Comparison of ENCODE assay signal across 24 cellular contexts in the genomic region with DNA sequence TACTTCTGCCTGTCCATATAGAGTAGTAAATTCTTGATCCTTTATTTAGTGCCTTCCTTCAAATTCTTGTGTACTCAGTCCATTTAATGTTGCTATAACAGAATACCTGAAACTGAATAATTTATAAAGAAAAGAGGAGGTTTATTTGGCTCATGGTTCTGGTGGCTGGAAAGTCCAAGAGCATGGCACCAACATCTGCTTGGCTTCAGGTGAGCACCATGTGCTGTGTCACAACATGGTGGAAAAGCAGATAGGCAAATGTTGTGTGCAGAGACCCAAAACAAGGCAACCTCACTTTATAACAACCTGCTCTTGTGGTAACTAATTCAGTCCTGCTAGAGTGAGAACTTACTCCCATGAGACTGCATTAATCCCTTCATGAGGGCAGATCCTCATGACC.
DNase-seq lines count a peak whose midpoint lies in the region; ATAC-seq, FAIRE-seq and TF ChIP-seq lines count a peak whose summit lies in the region.
"Had no signal": no experiment of that assay in that cellular context is flagged by ENCODE, and none has a peak within 500 bp of the region (broad histone marks: within the 10 kb centered on the region; RNA-seq: fewer than 3 reads in every experiment).

No MANE protein-coding gene starts in this region.

- no peak overlapping the region for H2AK5ac ChIP-seq in mesenchymal stem cell (ENCODE audit: low read length, severe bottlenecking)

- H3K27ac ChIP-seq in HepG2 (ENCODE audit: extremely low read length, insufficient read depth, low read length) (no peak overlapping the region), right lobe of liver (no peak overlapping the region), mesenchymal stem cell (ENCODE audit: low read length, poor library complexity, severe bottlenecking) (no peak overlapping the region)
- H3K27ac ChIP-seq: A549; BLaER1 treated with 17β-estradiol and CSF1 and Interleukin-3, amounts not matched to agents 10 nM and 100 nM had no signal

- DNase-seq in HepG2 (ENCODE audit: low spot score) (no peak), right lobe of liver (no peak), HFFc6 (no peak), mesenchymal stem cell (no peak), retina (no peak), GM20000 (ENCODE audit: low spot score) (no peak)
- DNase-seq in activated T-cell treated with anti-CD3 and anti-CD28 coated beads, Interleukin-2, amount 50 U/mL, for 24 hours: no peak
- DNase-seq: 8988T; ACHN; AML-193; BE2C; CD4-positive, alpha-beta T cell; CD8-positive, alpha-beta memory T cell; DMS 273 treated with DMSO at 0.1 percent for 48 hours; DMS79; GDM1 had no signal

- H3K36me3 ChIP-seq in HepG2 (replicated peaks in 1 of 2; ENCODE audit: control insufficient read depth in 1 of 2, insufficient read depth in 2 of 2, low read length in 2 of 2) (peaks cover 18 to 76% of the 10 kb centered on the region in 2 experiments), right lobe of liver (peaks cover 0 to 2% (median 0%) of the 10 kb centered on the region in 4 donors), mesenchymal stem cell (ENCODE audit: control insufficient read depth in 1 of 2, insufficient read depth in 2 of 2, low read depth in 1 of 2, low read length in 2 of 2) (peaks cover 5 to 41% of the 10 kb centered on the region in 2 experiments)
- H3K36me3 ChIP-seq: BE2C; BLaER1 treated with 17β-estradiol and CSF1 and Interleukin-3, amounts not matched to agents 10 nM and 100 nM; HAP-1 had no signal

- H3K27me3 ChIP-seq in HepG2 (ENCODE audit: control insufficient read depth in 1 of 2, insufficient read depth in 2 of 2, low read length in 2 of 2) (no peaks in the 10 kb centered on the region), right lobe of liver (no peaks in the 10 kb centered on the region), mesenchymal stem cell (ENCODE audit: control insufficient read depth in 1 of 2, insufficient read depth in 1 of 2, low read length in 2 of 2) (no peaks in the 10 kb centered on the region)
- H3K27me3 ChIP-seq: BE2C; BLaER1 treated with 17β-estradiol and CSF1 and Interleukin-3, amounts not matched to agents 10 nM and 100 nM had no signal

- peak overlapping the region; percentile 67 for H3K27ac Mint-ChIP-seq in HFFc6
- H3K27ac Mint-ChIP-seq in activated T-cell treated with anti-CD3 and anti-CD28 coated beads, Interleukin-2, amount 50 U/mL, for 24 hours: no peak overlapping the region
- H3K27ac Mint-ChIP-seq: CD14-positive monocyte; CD4-positive, alpha-beta T cell; CD8-positive, alpha-beta memory T cell had no signal

- peak overlapping the region in 1 of 2 experiments; percentile 77 for H3K14ac ChIP-seq in mesenchymal stem cell (ENCODE audit: low read length in 2 of 2)

- peaks cover 67% of the 10 kb centered on the region for H3K27me3 Mint-ChIP-seq in HFFc6 (ENCODE audit: insufficient read depth)
- no peaks in the 10 kb centered on the region for H3K27me3 Mint-ChIP-seq in activated T-cell treated with anti-CD3 and anti-CD28 coated beads, Interleukin-2, amount 50 U/mL, for 24 hours
- H3K27me3 Mint-ChIP-seq: CD4-positive, alpha-beta T cell; CD8-positive, alpha-beta memory T cell had no signal

- no peak overlapping the region for H4K91ac ChIP-seq in mesenchymal stem cell (ENCODE audit: low read length)

- no peak overlapping the region for H2BK15ac ChIP-seq in mesenchymal stem cell (ENCODE audit: low read depth, poor library complexity, severe bottlenecking)

- H3K4me3 ChIP-seq in HepG2 (replicated peaks in 1 of 3; ENCODE audit: insufficient read depth in 1 of 3, low read depth in 2 of 3, low read length in 3 of 3): no peak overlapping the region
- no peak overlapping the region for H3K4me3 ChIP-seq in right lobe of liver
- H3K4me3 ChIP-seq in mesenchymal stem cell (ENCODE audit: insufficient read depth in 1 of 2, low read depth in 1 of 2, low read length in 2 of 2): no peak overlapping the region
- H3K4me3 ChIP-seq: A549; BLaER1 treated with 17β-estradiol and CSF1 and Interleukin-3, amounts not matched to agents 10 nM and 100 nM; GM12878; HAP-1 had no signal

- H2AFZ ChIP-seq in HepG2 (ENCODE audit: low read length) (no peak overlapping the region), mesenchymal stem cell (ENCODE audit: low read depth, low read length) (no peak overlapping the region)

- TF ChIP-seq EP300 in HepG2 (IDR thresholded peaks at IDR 0.05; ENCODE audit: low read depth in 2 of 2, low read length in 2 of 2) (no peak), HepG2 (CRISPR knock-in tag; IDR thresholded peaks at IDR 0.05; ENCODE audit: borderline replicate concordance) (no peak)

- H3K9me3 Mint-ChIP-seq in HFFc6: peaks cover 48% of the 10 kb centered on the region
- peaks cover 5% of the 10 kb centered on the region for H3K9me3 Mint-ChIP-seq in activated T-cell treated with anti-CD3 and anti-CD28 coated beads, Interleukin-2, amount 50 U/mL, for 24 hours
- H3K9me3 Mint-ChIP-seq: CD4-positive, alpha-beta T cell had no signal

- no peak overlapping the region for H4K8ac ChIP-seq in mesenchymal stem cell (ENCODE audit: low read length)

- CTCF ChIA-PET in HepG2 (lab: Yijun Ruan, JAX; ENCODE audit: low intra/inter-chr PET ratio, low total read pairs): no interaction called here

- no peak for TF ChIP-seq RAD21 in HepG2 (CRISPR knock-in tag; IDR thresholded peaks at IDR 0.05)

- peaks cover 21% of the 10 kb centered on the region for H3K79me1 ChIP-seq in mesenchymal stem cell (replicated peaks; ENCODE audit: low read length, poor library complexity, severe bottlenecking)

- H3K36me3 Mint-ChIP-seq in HFFc6 (ENCODE audit: low read depth): peaks cover 78% of the 10 kb centered on the region
- peaks cover 31% of the 10 kb centered on the region for H3K36me3 Mint-ChIP-seq in activated T-cell treated with anti-CD3 and anti-CD28 coated beads, Interleukin-2, amount 50 U/mL, for 24 hours (ENCODE audit: low read depth)
- H3K36me3 Mint-ChIP-seq: CD14-positive monocyte had no signal

- H3K4me2 ChIP-seq in HepG2 (ENCODE audit: low read depth, low read length): no peak overlapping the region
- no peak overlapping the region for H3K4me2 ChIP-seq in mesenchymal stem cell (ENCODE audit: low read length, poor library complexity, severe bottlenecking)
- H3K4me2 ChIP-seq: A549; BLaER1 treated with 17β-estradiol and CSF1 and Interleukin-3, amounts not matched to agents 10 nM and 100 nM had no signal

- H3K79me2 ChIP-seq in HepG2 (ENCODE audit: insufficient read depth, low read length): no peaks in the 10 kb centered on the region

- no peak overlapping the region for H2BK12ac ChIP-seq in mesenchymal stem cell (ENCODE audit: low read length in 2 of 2)

- H3K9ac ChIP-seq in HepG2 (ENCODE audit: insufficient read depth, low read depth, low read length): no peak overlapping the region
- H3K9ac ChIP-seq in mesenchymal stem cell (ENCODE audit: low read length): peak overlapping the region; percentile 9
- H3K9ac ChIP-seq: BLaER1 treated with 17β-estradiol and CSF1 and Interleukin-3, amounts not matched to agents 10 nM and 100 nM had no signal

- POLR2A ChIA-PET in HepG2 (lab: Yijun Ruan, JAX): no interaction called here

- in situ Hi-C loops in HepG2 (cut with HindIII; ENCODE audit: extremely low pct_ligation_motif_present, low pct_unique_long_range_greater_than_20kb): no loop called here

- intact Hi-C loops in HepG2 (cut with micrococcal nuclease; ENCODE audit: unreplicated experiment) (no loop called here), right lobe of liver (cut with DNase I) (no loop called here)

- TF ChIP-seq POLR2A in HepG2 (IDR thresholded peaks at IDR 0.05; ENCODE audit: insufficient read depth in 1 of 2, low read depth in 2 of 2, low read length in 2 of 2): no peak
- no peak for TF ChIP-seq POLR2A in right lobe of liver (IDR thresholded peaks at IDR 0.05)

- no peaks in the 10 kb centered on the region for H3K4me1 ChIP-seq in HepG2 (ENCODE audit: insufficient read depth, low read length)
- H3K4me1 ChIP-seq in right lobe of liver: no peaks in the 10 kb centered on the region
- no peaks in the 10 kb centered on the region for H3K4me1 ChIP-seq in mesenchymal stem cell (ENCODE audit: control insufficient read depth, insufficient read depth, low read depth, low read length)
- H3K4me1 ChIP-seq: A549, BE2C, HAP-1 had no signal

- no peak overlapping the region for H2BK120ac ChIP-seq in mesenchymal stem cell (ENCODE audit: low read depth, low read length)

- no peaks in the 10 kb centered on the region for H3K9me3 ChIP-seq in HepG2 (ENCODE audit: low read length)
- no peaks in the 10 kb centered on the region for H3K9me3 ChIP-seq in right lobe of liver
- H3K9me3 ChIP-seq in mesenchymal stem cell (ENCODE audit: control insufficient read depth, low read length): no peaks in the 10 kb centered on the region
- H3K9me3 ChIP-seq: BE2C, HAP-1 had no signal

- no peak for FAIRE-seq in HepG2 (lab: Jason Lieb, UNC)
- FAIRE-seq: A549, D721Med, GM12878, GM18507, H1 had no signal

- no peak for TF ChIP-seq CTCF in HepG2 (CRISPR knock-in tag; IDR thresholded peaks at IDR 0.05)
- TF ChIP-seq CTCF in right lobe of liver (IDR thresholded peaks at IDR 0.05): no peak
- no peak for TF ChIP-seq CTCF in HFFc6 (IDR thresholded peaks at IDR 0.05)
- no peak for TF ChIP-seq CTCF in GM20000 (IDR thresholded peaks at IDR 0.05; ENCODE audit: extremely low read depth, missing control alignments)

- H3K18ac ChIP-seq in mesenchymal stem cell (ENCODE audit: low read depth in 1 of 2, low read length in 2 of 2): no peak overlapping the region

- peak overlapping the region; percentile 72; the same call in 1 of the 2 replicates for H3K4me3 Mint-ChIP-seq in HFFc6
- H3K4me3 Mint-ChIP-seq in activated T-cell treated with anti-CD3 and anti-CD28 coated beads, Interleukin-2, amount 50 U/mL, for 24 hours: no peak overlapping the region
- H3K4me3 Mint-ChIP-seq: CD14-positive monocyte; CD4-positive, alpha-beta T cell; CD8-positive, alpha-beta memory T cell had no signal

- no peak overlapping the region for H3K4ac ChIP-seq in mesenchymal stem cell (ENCODE audit: low read depth in 1 of 2, low read length in 2 of 2)

- no peaks in the 10 kb centered on the region for H4K20me1 ChIP-seq in HepG2 (ENCODE audit: insufficient read depth, low read length)
- H4K20me1 ChIP-seq: BLaER1 treated with 17β-estradiol and CSF1 and Interleukin-3, amounts not matched to agents 10 nM and 100 nM had no signal

- peaks cover 72% of the 10 kb centered on the region for H3K4me1 Mint-ChIP-seq in HFFc6 (ENCODE audit: low read depth)
- H3K4me1 Mint-ChIP-seq in activated T-cell treated with anti-CD3 and anti-CD28 coated beads, Interleukin-2, amount 50 U/mL, for 24 hours (ENCODE audit: low read depth): no peaks in the 10 kb centered on the region
- H3K4me1 Mint-ChIP-seq: CD8-positive, alpha-beta memory T cell had no signal

- no peak overlapping the region for H2BK5ac ChIP-seq in mesenchymal stem cell (ENCODE audit: low read depth, low read length, poor library complexity, severe bottlenecking)

- H3K23ac ChIP-seq in mesenchymal stem cell (ENCODE audit: low read length in 2 of 2): no peak overlapping the region

- BruUV-seq in HepG2 (replicated peaks; lab: Mats Ljungman, UMichigan): no TSS peak

- ATAC-seq in HepG2 (no peak), right lobe of liver (no peak)
- ATAC-seq: A549, GM12878 had no signal

TF ChIP-seq in HepG2, 621 proteins besides CTCF, POLR2A, EP300 and RAD21:
- TF ChIP-seq ZNF564 (CRISPR knock-in tag; IDR thresholded peaks at IDR 0.05): peak; percentile 99
- no peak for TF ChIP-seq SMARCE1 (IDR thresholded peaks at IDR 0.05; ENCODE audit: borderline replicate concordance)
